ENCODE assay signal across 8 cellular contexts in genomic region chr7:149873074-149873967, GRCh38. TPM values are rescaled to one million over a fixed set of nuclear protein-coding genes. Genes with fewer than 3 reads are reported as not detected.
DNase-seq lines count a peak whose midpoint lies in the region; ATAC-seq and TF ChIP-seq lines count a peak whose summit lies in the region.

No MANE protein-coding gene starts in this region.

- peak overlapping the region; percentile 66 for H2AFZ ChIP-seq in GM23338
- peak overlapping the region; percentile 25 for H2AFZ ChIP-seq in fibroblast of lung (ENCODE audit: low read length)

- H3K27me3 ChIP-seq in GM23338 (ENCODE audit: insufficient read depth) (peaks cover 24% of the 10 kb centered on the region), Peyer's patch (no peaks in the 10 kb centered on the region), fibroblast of lung (ENCODE audit: control insufficient read depth, insufficient read depth, low read length) (no peaks in the 10 kb centered on the region)

- peak overlapping the region; percentile 74 for H3K4me3 Mint-ChIP-seq in GM23338
- peak overlapping the region; percentile 82 for H3K4me3 Mint-ChIP-seq in activated T-helper 17 cell treated with anti-CD3 and anti-CD28 coated beads, Interleukin-2, amount 50 U/mL, for 72 hours
- H3K4me3 Mint-ChIP-seq in naive thymus-derived CD8-positive, alpha-beta T cell: peak overlapping the region; percentile 84 to 96 (median 90)
- peak overlapping the region; percentile 77 for H3K4me3 Mint-ChIP-seq in stimulated activated effector memory CD8-positive, alpha-beta T cell treated with anti-CD3 and anti-CD28 coated beads, Interleukin-12 subunit alpha, Interleukin-12 subunit beta, amount 100 ng/mL, for 72 hours

- peaks cover 11% of the 10 kb centered on the region; the same call in 1 of the 2 replicates for H3F3A ChIP-seq in GM23338 (replicated peaks; ENCODE audit: low read depth)

- no peak for TF ChIP-seq POLR2A in Peyer's patch (IDR thresholded peaks at IDR 0.05)

- H3K4me3 ChIP-seq in GM23338 (peak overlapping the region; percentile 83), Peyer's patch (peak overlapping the region; percentile 70 to 95 (median 73)), fibroblast of lung (replicated peaks in 1 of 4; ENCODE audit: control extremely low read depth in 1 of 4, insufficient read depth in 1 of 4, low read depth in 3 of 4, low read length in 4 of 4) (peak overlapping the region; percentile 75 to 86 (median 78))

- no peaks in the 10 kb centered on the region for H3K9me2 ChIP-seq in GM23338 (ENCODE audit: insufficient read depth)

- H3K4me1 ChIP-seq in GM23338 (ENCODE audit: insufficient read depth) (peaks cover 6% of the 10 kb centered on the region; the same call in 1 of the 2 replicates), Peyer's patch (peaks cover 0 to 20% (median 11%) of the 10 kb centered on the region in 4 donors), fibroblast of lung (ENCODE audit: control insufficient read depth, extremely low read depth, insufficient read depth, low read length) (peaks cover 2% of the 10 kb centered on the region)

- H3K27ac ChIP-seq in GM23338 (ENCODE audit: low read depth) (no peak overlapping the region), Peyer's patch (peak overlapping the region; percentile 69 to 89 (median 85)), fibroblast of lung (ENCODE audit: insufficient read depth, low read length) (peak overlapping the region; percentile 81)

- TF ChIP-seq CTCF in GM23338 (conservative IDR thresholded peaks at IDR 0.05; ENCODE audit: low read depth in 2 of 2) (no peak), Peyer's patch (IDR thresholded peaks at IDR 0.05) (no peak), fibroblast of lung (conservative IDR thresholded peaks at IDR 0.05 in 1 of 2, IDR thresholded peaks at IDR 0.05 in 1 of 2; ENCODE audit: low read depth in 1 of 2, low read length in 2 of 2) (no peak)

- no peaks in the 10 kb centered on the region for H3K9me3 ChIP-seq in Peyer's patch
- H3K9me3 ChIP-seq in fibroblast of lung (ENCODE audit: control insufficient read depth, insufficient read depth, low read depth, low read length): no peaks in the 10 kb centered on the region

- H3K9ac ChIP-seq in fibroblast of lung (ENCODE audit: insufficient read depth, low read length): peak overlapping the region; percentile 82

- H3K79me2 ChIP-seq in GM23338 (replicated peaks; ENCODE audit: insufficient read depth) (no peaks in the 10 kb centered on the region), fibroblast of lung (ENCODE audit: control insufficient read depth, insufficient read depth, low read length) (no peaks in the 10 kb centered on the region)

- POLR2A ChIA-PET in naive thymus-derived CD8-positive, alpha-beta T cell (lab: Charles Lee): interaction anchor here (0.6 to 2.8 kb wide), 6 partner anchors 8 to 642 kb away, joined by 3 to 19 read pairs (median 4); partner anchors contain the start of gene ZNF862

- H4K20me1 ChIP-seq in GM23338 (replicated peaks; ENCODE audit: insufficient read depth): 0 out of 2 replicates have a peak, but pooled peaks cover 4% of the 10 kb centered on the region
- H4K20me1 ChIP-seq in fibroblast of lung (ENCODE audit: control insufficient read depth, extremely low read depth, insufficient read depth, low read length): no peaks in the 10 kb centered on the region

- peaks cover 13% of the 10 kb centered on the region for H3K27me3 Mint-ChIP-seq in GM23338 (ENCODE audit: insufficient read depth, low read depth, poor library complexity)
- no peaks in the 10 kb centered on the region for H3K27me3 Mint-ChIP-seq in activated T-helper 17 cell treated with anti-CD3 and anti-CD28 coated beads, Interleukin-2, amount 50 U/mL, for 72 hours
- no peaks in the 10 kb centered on the region for H3K27me3 Mint-ChIP-seq in naive thymus-derived CD8-positive, alpha-beta T cell

- H3K36me3 ChIP-seq in GM23338 (ENCODE audit: insufficient read depth) (no peaks in the 10 kb centered on the region), Peyer's patch (no peaks in the 10 kb centered on the region), fibroblast of lung (ENCODE audit: control insufficient read depth, insufficient read depth, low read length) (peaks cover 3% of the 10 kb centered on the region)

- ATAC-seq in GM23338: peak; percentile 90
- ATAC-seq in activated T-helper 17 cell treated with anti-CD3 and anti-CD28 coated beads, Interleukin-2, amount 50 U/mL, for 72 hours (replicated peaks): peak; percentile 92
- ATAC-seq in naive thymus-derived CD8-positive, alpha-beta T cell: peak; percentile 72 to 80
- ATAC-seq in stimulated activated effector memory CD8-positive, alpha-beta T cell treated with anti-CD3 and anti-CD28 coated beads, Interleukin-12 subunit alpha, Interleukin-12 subunit beta, amount 100 ng/mL, for 72 hours: peak; percentile 94

- no peaks in the 10 kb centered on the region for H3K9me3 Mint-ChIP-seq in GM23338
- H3K9me3 Mint-ChIP-seq in activated T-helper 17 cell treated with anti-CD3 and anti-CD28 coated beads, Interleukin-2, amount 50 U/mL, for 72 hours: no peaks in the 10 kb centered on the region
- H3K9me3 Mint-ChIP-seq in naive thymus-derived CD8-positive, alpha-beta T cell: no peaks in the 10 kb centered on the region
- H3K9me3 Mint-ChIP-seq in stimulated activated effector memory CD8-positive, alpha-beta T cell treated with anti-CD3 and anti-CD28 coated beads, Interleukin-12 subunit alpha, Interleukin-12 subunit beta, amount 100 ng/mL, for 72 hours: no peaks in the 10 kb centered on the region

- H3K4me2 ChIP-seq in GM23338: peak overlapping the region; percentile 79
- H3K4me2 ChIP-seq in fibroblast of lung (ENCODE audit: extremely low read depth, insufficient read depth, low read length): peak overlapping the region; percentile 88

- H3K36me3 Mint-ChIP-seq in GM23338 (ENCODE audit: low read depth): no peaks in the 10 kb centered on the region
- H3K36me3 Mint-ChIP-seq in activated T-helper 17 cell treated with anti-CD3 and anti-CD28 coated beads, Interleukin-2, amount 50 U/mL, for 72 hours (ENCODE audit: low read depth): peaks cover 21% of the 10 kb centered on the region
- H3K36me3 Mint-ChIP-seq in naive thymus-derived CD8-positive, alpha-beta T cell: peaks cover 0 to 23% (median 8%) of the 10 kb centered on the region in 3 donors
- H3K36me3 Mint-ChIP-seq in stimulated activated effector memory CD8-positive, alpha-beta T cell treated with anti-CD3 and anti-CD28 coated beads, Interleukin-12 subunit alpha, Interleukin-12 subunit beta, amount 100 ng/mL, for 72 hours: peaks cover 13% of the 10 kb centered on the region

- H3K27ac Mint-ChIP-seq in GM23338: no peak overlapping the region
- peak overlapping the region; percentile 87 for H3K27ac Mint-ChIP-seq in activated T-helper 17 cell treated with anti-CD3 and anti-CD28 coated beads, Interleukin-2, amount 50 U/mL, for 72 hours
- peak overlapping the region; percentile 83 to 99 (median 98) for H3K27ac Mint-ChIP-seq in naive thymus-derived CD8-positive, alpha-beta T cell
- H3K27ac Mint-ChIP-seq in stimulated activated effector memory CD8-positive, alpha-beta T cell treated with anti-CD3 and anti-CD28 coated beads, Interleukin-12 subunit alpha, Interleukin-12 subunit beta, amount 100 ng/mL, for 72 hours: peak overlapping the region; percentile 87

- DNase-seq in DMS53 treated with DMSO at 0.1 percent for 48 hours (lab: John Stamatoyannopoulos, UW; ENCODE audit: unreplicated experiment): peak; percentile 95
- DNase-seq in GM23338 (ENCODE audit: low spot score): peak; percentile 97
- peak; percentile 84 to 90 for DNase-seq in Kasumi-1 (lab: John Stamatoyannopoulos, UW)
- peak; percentile 94 to 98 (median 96) for DNase-seq in Peyer's patch
- peak; percentile 89 to 90 for DNase-seq in fibroblast of lung (ENCODE audit: low read depth in 2 of 2)
- DNase-seq in naive thymus-derived CD8-positive, alpha-beta T cell: peak; percentile 82 to 96 (median 88)
- peak; percentile 88 to 96 for DNase-seq in stimulated activated effector memory CD8-positive, alpha-beta T cell treated with anti-CD3 and anti-CD28 coated beads, Interleukin-12 subunit alpha, Interleukin-12 subunit beta, amount 100 ng/mL, for 72 hours (ENCODE audit: low spot score in 2 of 2)

- H3K4me1 Mint-ChIP-seq in GM23338: peaks cover 14% of the 10 kb centered on the region; the same call in 2 of the 3 replicates
- peaks cover 45% of the 10 kb centered on the region for H3K4me1 Mint-ChIP-seq in activated T-helper 17 cell treated with anti-CD3 and anti-CD28 coated beads, Interleukin-2, amount 50 U/mL, for 72 hours
- peaks cover 43 to 89% (median 86%) of the 10 kb centered on the region in 4 donors for H3K4me1 Mint-ChIP-seq in naive thymus-derived CD8-positive, alpha-beta T cell
- H3K4me1 Mint-ChIP-seq in stimulated activated effector memory CD8-positive, alpha-beta T cell treated with anti-CD3 and anti-CD28 coated beads, Interleukin-12 subunit alpha, Interleukin-12 subunit beta, amount 100 ng/mL, for 72 hours: peaks cover 60% of the 10 kb centered on the region

RNA-seq across cellular contexts. Expression of gene ATP6V0E2, which starts 0.4 kb away (rescaled TPM):
- total RNA-seq in GM23338 (2014; rRNA removed; shearing (Covaris generic)): 18.8 and 34.7 TPM in 2 replicates
- 14.8 and 15.6 TPM in 2 replicates for polyA plus RNA-seq in GM23338 (2016; fragmentation: Nextera tagmentation; extraction: Ambion mirVana)
- total RNA-seq in Peyer's patch: 10 to 100 TPM in 2 of 4 donors, 1 to 10 TPM in 2; 7.6 to 17.8 (median 11.1) TPM
- total RNA-seq in activated T-helper 17 cell treated with anti-CD3 and anti-CD28 coated beads, Interleukin-2, amount 50 U/mL, for 72 hours: 10 to 100 TPM; 30.3 to 72.9 TPM
- 12.8 and 22.6 TPM in 2 replicates for total RNA-seq in fibroblast of lung
- polyA plus RNA-seq in fibroblast of lung: 14.3 and 26.2 TPM in 2 replicates
- 23.7 and 54.8 TPM in 2 replicates for polyA plus RNA-seq in fibroblast of lung (2012)
- polyA minus RNA-seq in fibroblast of lung (ENCODE audit: low replicate concordance): 35.5 and 72.3 TPM in 2 replicates
- 10 to 100 TPM; 81.7 to 90.5 TPM for total RNA-seq in naive thymus-derived CD8-positive, alpha-beta T cell
- polyA plus RNA-seq in naive thymus-derived CD8-positive, alpha-beta T cell: 100 to 1,000 TPM; 209 to 253 (median 246) TPM

RNA-seq across cellular contexts. Expression of gene ZNF862, which starts 35.1 kb away (rescaled TPM):
- 1.6 and 2.3 TPM in 2 replicates for total RNA-seq in GM23338 (2014; rRNA removed; shearing (Covaris generic))
- polyA plus RNA-seq in GM23338 (2016; fragmentation: Nextera tagmentation; extraction: Ambion mirVana): 0.64 and 0.94 TPM in 2 replicates
- 10 to 100 TPM; 19.8 to 36.4 (median 23.0) TPM for total RNA-seq in Peyer's patch
- total RNA-seq in activated T-helper 17 cell treated with anti-CD3 and anti-CD28 coated beads, Interleukin-2, amount 50 U/mL, for 72 hours: 10 to 100 TPM; 18.4 to 40.8 TPM
- 8.0 and 10.9 TPM in 2 replicates for total RNA-seq in fibroblast of lung
- polyA plus RNA-seq in fibroblast of lung: 3.6 and 4.7 TPM in 2 replicates
- 3.0 and 4.6 TPM in 2 replicates for polyA plus RNA-seq in fibroblast of lung (2012)
- polyA minus RNA-seq in fibroblast of lung (ENCODE audit: low replicate concordance): 10.8 and 20.6 TPM in 2 replicates
- 10 to 100 TPM; 82.9 to 88.4 TPM for total RNA-seq in naive thymus-derived CD8-positive, alpha-beta T cell
- 10 to 100 TPM in 1 of 3 donors, 1 to 10 TPM in 2; 6.1 to 10.6 (median 9.6) TPM for polyA plus RNA-seq in naive thymus-derived CD8-positive, alpha-beta T cell
